1 cellular context compared by ENCODE assay signal in genomic region chr2:74391209-74391579, GRCh38.
TF ChIP-seq lines count a peak whose summit lies in the region.

No MANE protein-coding gene starts in this region.

TF ChIP-seq in IMR-90, 13 proteins besides CTCF, POLR2A, EP300 and RAD21:
- TF ChIP-seq MAFK (IDR thresholded peaks at IDR 0.05; ENCODE audit: low read depth, low read length) (no peak), MXI1 (IDR thresholded peaks at IDR 0.05; ENCODE audit: borderline replicate concordance, low read depth, low read length) (peak; percentile 27; the same call in 1 of the 2 replicates)
